In genomic region chr14:35004839-35005238, GRCh38 we compare ENCODE assay signal across 2 cellular contexts.
TF ChIP-seq lines count a peak whose summit lies in the region.

No MANE protein-coding gene starts in this region.

TF ChIP-seq in HepG2, 621 proteins besides CTCF, POLR2A, EP300 and RAD21:
- TF ChIP-seq ZNF335 (CRISPR knock-in tag; IDR thresholded peaks at IDR 0.05) (no peak), HDAC6 (IDR thresholded peaks at IDR 0.05; ENCODE audit: low read depth, low read length) (no peak), SYNCRIP (IDR thresholded peaks at IDR 0.05; ENCODE audit: insufficient read depth, low read depth, low read length) (no peak), RARG (CRISPR knock-in tag; IDR thresholded peaks at IDR 0.05; ENCODE audit: low read depth) (no peak), RBFOX2 (IDR thresholded peaks at IDR 0.05; ENCODE audit: low read depth, low read length) (no peak), ATF7 (IDR thresholded peaks at IDR 0.05) (peak; percentile 29; the same call in 1 of the 2 replicates), ATF7 (CRISPR knock-in tag; IDR thresholded peaks at IDR 0.05) (no peak), ERF (CRISPR knock-in tag; IDR thresholded peaks at IDR 0.05) (no peak), ZNF770 (CRISPR knock-in tag; IDR thresholded peaks at IDR 0.05) (peak; percentile 63; the same call in 1 of the 2 replicates), MAFF (IDR thresholded peaks at IDR 0.05; ENCODE audit: low read depth, low read length) (no peak)

TF ChIP-seq in K562, 482 proteins besides CTCF, POLR2A, EP300 and RAD21:
- no peak for TF ChIP-seq MXD1 (CRISPR knock-in tag; IDR thresholded peaks at IDR 0.05; ENCODE audit: borderline replicate concordance, poor library complexity, severe bottlenecking)
- TF ChIP-seq, protein P1, sequence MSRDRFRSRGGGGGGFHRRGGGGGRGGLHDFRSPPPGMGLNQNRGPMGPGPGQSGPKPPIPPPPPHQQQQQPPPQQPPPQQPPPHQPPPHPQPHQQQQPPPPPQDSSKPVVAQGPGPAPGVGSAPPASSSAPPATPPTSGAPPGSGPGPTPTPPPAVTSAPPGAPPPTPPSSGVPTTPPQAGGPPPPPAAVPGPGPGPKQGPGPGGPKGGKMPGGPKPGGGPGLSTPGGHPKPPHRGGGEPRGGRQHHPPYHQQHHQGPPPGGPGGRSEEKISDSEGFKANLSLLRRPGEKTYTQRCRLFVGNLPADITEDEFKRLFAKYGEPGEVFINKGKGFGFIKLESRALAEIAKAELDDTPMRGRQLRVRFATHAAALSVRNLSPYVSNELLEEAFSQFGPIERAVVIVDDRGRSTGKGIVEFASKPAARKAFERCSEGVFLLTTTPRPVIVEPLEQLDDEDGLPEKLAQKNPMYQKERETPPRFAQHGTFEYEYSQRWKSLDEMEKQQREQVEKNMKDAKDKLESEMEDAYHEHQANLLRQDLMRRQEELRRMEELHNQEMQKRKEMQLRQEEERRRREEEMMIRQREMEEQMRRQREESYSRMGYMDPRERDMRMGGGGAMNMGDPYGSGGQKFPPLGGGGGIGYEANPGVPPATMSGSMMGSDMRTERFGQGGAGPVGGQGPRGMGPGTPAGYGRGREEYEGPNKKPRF (IDR thresholded peaks at IDR 0.05; ENCODE audit: low read depth, low read length), result no peak
- no peak for TF ChIP-seq MLX (CRISPR knock-in tag; conservative IDR thresholded peaks at IDR 0.05)
- TF ChIP-seq KLF10 (CRISPR knock-in tag; IDR thresholded peaks at IDR 0.05), result no peak
- TF ChIP-seq NR4A1 (CRISPR knock-in tag; IDR thresholded peaks at IDR 0.05), result no peak
- no peak for TF ChIP-seq NR4A1 (tag; IDR thresholded peaks at IDR 0.05)
- TF ChIP-seq MXI1 (IDR thresholded peaks at IDR 0.05; ENCODE audit: low read depth, low read length), result no peak
- no peak for TF ChIP-seq ATF2 (CRISPR knock-in tag; IDR thresholded peaks at IDR 0.05)
- no peak for TF ChIP-seq BRD4 (IDR thresholded peaks at IDR 0.05)
- no peak for TF ChIP-seq SIN3B (IDR thresholded peaks at IDR 0.05; ENCODE audit: low read depth)
- no peak for TF ChIP-seq ZFP1 (CRISPR knock-in tag; IDR thresholded peaks at IDR 0.05)
TF ChIP-seq in K562: peak in this region for 0.
